Comparison of ENCODE assay signal across 2 cellular contexts in genomic region chr17:44967907-44968224, GRCh38.
TF ChIP-seq lines count a peak whose summit lies in the region.

No MANE protein-coding gene starts in this region.

TF ChIP-seq in HepG2, 621 proteins besides CTCF, POLR2A, EP300 and RAD21:
- no peak for TF ChIP-seq WIZ (CRISPR knock-in tag; IDR thresholded peaks at IDR 0.05)
- TF ChIP-seq ZNF777 (CRISPR knock-in tag; IDR thresholded peaks at IDR 0.05): peak; percentile 95

TF ChIP-seq in IMR-90, 13 proteins besides CTCF, POLR2A, EP300 and RAD21:
- no peak for TF ChIP-seq RFX5 (IDR thresholded peaks at IDR 0.05; ENCODE audit: low read depth, low read length)
- TF ChIP-seq FOS (IDR thresholded peaks at IDR 0.05; ENCODE audit: low read depth, low read length): no peak
- no peak for TF ChIP-seq MAZ (IDR thresholded peaks at IDR 0.05; ENCODE audit: borderline replicate concordance, low read depth, low read length)
